Comparison of ENCODE assay signal across 8 cellular contexts in the genomic region with DNA sequence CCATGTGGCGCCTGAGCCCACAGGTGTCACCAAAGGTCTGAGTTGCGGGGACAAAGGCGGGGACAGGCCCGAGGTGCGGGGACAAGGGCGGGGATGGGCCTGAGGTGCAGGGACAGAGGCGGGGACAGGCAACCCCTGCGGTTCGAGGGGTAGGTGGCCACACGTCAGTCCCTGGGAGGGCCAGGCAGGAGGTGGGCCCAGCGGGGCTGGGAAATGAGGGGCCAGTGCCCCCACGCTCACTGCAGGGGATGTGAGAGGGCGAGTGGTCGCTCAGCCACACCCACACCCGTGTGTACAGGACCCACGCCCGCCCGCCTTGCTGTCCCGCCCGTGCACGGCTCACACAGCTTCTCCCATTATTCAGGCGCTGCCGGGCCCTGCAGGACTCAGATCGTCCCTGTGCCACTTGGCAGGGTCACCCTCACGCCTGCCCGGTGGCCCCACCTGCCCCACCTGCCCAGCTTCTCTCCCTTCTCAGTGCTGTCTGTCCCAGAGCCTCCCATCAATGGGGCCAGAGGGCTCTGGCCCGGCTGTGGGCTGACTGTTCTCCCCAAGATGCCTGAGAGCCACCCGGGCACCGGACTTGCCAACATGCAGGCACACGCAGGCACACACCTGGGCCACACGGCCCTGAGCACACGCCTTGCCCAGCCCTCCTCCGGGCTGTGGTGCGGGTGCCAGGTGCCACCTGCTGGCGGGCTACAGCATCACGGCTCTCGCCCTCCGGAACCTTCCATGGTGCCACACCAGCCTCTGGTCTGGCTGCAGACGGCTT. TPM values are rescaled to one million over a fixed set of nuclear protein-coding genes. Genes with fewer than 3 reads are reported as not detected.
DNase-seq lines count a peak whose midpoint lies in the region; ATAC-seq and TF ChIP-seq lines count a peak whose summit lies in the region.

No MANE protein-coding gene starts in this region.

- peak; percentile 57 for ATAC-seq in PC-3

- H3K9ac ChIP-seq in PC-3 (ENCODE audit: low read length) = peak overlapping the region; percentile 99

- WGBS in suprapubic skin = 14% methylated on average over 15 of the region's 39 CpGs

- H3F3A ChIP-seq in PC-3 (ENCODE audit: low read length, unreplicated experiment) = no peaks in the 10 kb centered on the region

- DNase-seq in SIG-M5 treated with dmso at 0.1 percent for 504 hours (lab: John Stamatoyannopoulos, UW; ENCODE audit: unreplicated experiment) = peak; percentile 38
- DNase-seq in SIG-M5 (lab: John Stamatoyannopoulos, UW) = no peak
- peak; percentile 47 for DNase-seq in Jurkat, Clone E6-1 (ENCODE audit: low read depth, low spot score)
- peak; percentile 87 for DNase-seq in PC-3
- peak; percentile 81 to 86 for DNase-seq in activated T-cell treated with anti-CD3 and anti-CD28 coated beads, Interleukin-2, amount 50 U/mL, for 48 hours
- DNase-seq in fibroblast of pulmonary artery (ENCODE audit: low read depth) = peak; percentile 65
- peak in 1 of 2 donors; percentile 67 for DNase-seq in suprapubic skin (ENCODE audit: low spot score in 2 of 2)

- peak; percentile 88 for TF ChIP-seq CTCF in PC-3 (conservative IDR thresholded peaks at IDR 0.05; ENCODE audit: low read depth, low read length)
- peak; percentile 85 for TF ChIP-seq CTCF in fibroblast of pulmonary artery (IDR thresholded peaks at IDR 0.05; ENCODE audit: low read length, missing control alignments)
- peak; percentile 48 for TF ChIP-seq CTCF in neutrophil (IDR thresholded peaks at IDR 0.05)
- peak; percentile 76 to 84 for TF ChIP-seq CTCF in suprapubic skin (IDR thresholded peaks at IDR 0.05)

- H3K27ac ChIP-seq in PC-3 (ENCODE audit: low read length) (peak overlapping the region; percentile 99), neutrophil (no peak overlapping the region), suprapubic skin (no peak overlapping the region)

- no peak for TF ChIP-seq POLR2A in suprapubic skin (IDR thresholded peaks at IDR 0.05)

- CTCF ChIA-PET in PC-3 (lab: Charles Lee) = interaction anchor here (0.9 kb wide), 1 partner anchor 181 kb away, joined by 5 read pairs; no protein-coding TSS in a partner anchor

- H3K9me2 ChIP-seq in PC-3 (replicated peaks; ENCODE audit: low read length) = no peaks in the 10 kb centered on the region

- H3K36me3 ChIP-seq in PC-3 (ENCODE audit: low read depth, low read length) (no peaks in the 10 kb centered on the region), neutrophil (no peaks in the 10 kb centered on the region), suprapubic skin (no peaks in the 10 kb centered on the region)

- no peaks in the 10 kb centered on the region for H4K20me1 ChIP-seq in PC-3 (ENCODE audit: low read length)

- peak overlapping the region; percentile 5; the same call in 1 of the 2 replicates for H3K4me2 ChIP-seq in PC-3 (ENCODE audit: low read length)

- H3K4me1 ChIP-seq in PC-3 (ENCODE audit: insufficient read depth, low read length) = peaks cover 40% of the 10 kb centered on the region
- H3K4me1 ChIP-seq in neutrophil (ENCODE audit: control insufficient read depth in 1 of 2, insufficient read depth in 1 of 2, low read depth in 1 of 2, low read length in 1 of 2) = peaks cover 24 to 36% of the 10 kb centered on the region in 2 experiments
- H3K4me1 ChIP-seq in suprapubic skin = peaks cover 17% of the 10 kb centered on the region

- intact Hi-C loops in PC-3 (cut with micrococcal nuclease) = loop anchor here (5.0 kb wide), 1 partner anchor 208 kb away; a partner anchor contains a TSS

- no TSS peak for BruUV-seq in PC-3 (replicated peaks; lab: Mats Ljungman, UMichigan)

- no peak for TF ChIP-seq EP300 in suprapubic skin (IDR thresholded peaks at IDR 0.05)

- POLR2A ChIA-PET in PC-3 (lab: Charles Lee; ENCODE audit: unreplicated experiment) = no interaction called here

- no peak overlapping the region for H3K4me3 ChIP-seq in Jurkat, Clone E6-1 (ENCODE audit: low read length)
- H3K4me3 ChIP-seq in PC-3 (ENCODE audit: low read length) = no peak overlapping the region
- H3K4me3 ChIP-seq in fibroblast of pulmonary artery (replicated peaks; ENCODE audit: low read depth, low read length) = no peak overlapping the region
- no peak overlapping the region for H3K4me3 ChIP-seq in neutrophil (ENCODE audit: low read depth in 1 of 2, low read length in 1 of 2)
- no peak overlapping the region for H3K4me3 ChIP-seq in suprapubic skin

- peak overlapping the region; percentile 5; the same call in 1 of the 2 replicates for H2AFZ ChIP-seq in PC-3 (ENCODE audit: low read length)

- H3K9me3 ChIP-seq in PC-3 (ENCODE audit: low read length) = no peaks in the 10 kb centered on the region
- no peaks in the 10 kb centered on the region for H3K9me3 ChIP-seq in neutrophil
- no peaks in the 10 kb centered on the region for H3K9me3 ChIP-seq in suprapubic skin

- H3K27me3 ChIP-seq in PC-3 (ENCODE audit: low read length) = no peaks in the 10 kb centered on the region
- no peaks in the 10 kb centered on the region for H3K27me3 ChIP-seq in neutrophil
- peaks cover 30% of the 10 kb centered on the region for H3K27me3 ChIP-seq in suprapubic skin

- H3K79me2 ChIP-seq in PC-3 (ENCODE audit: low read length) = no peaks in the 10 kb centered on the region

RNA-seq across cellular contexts. Expression of a gene that starts 14.2 kb away (rescaled TPM):
- not detected for polyA plus RNA-seq in Jurkat, Clone E6-1 (2012; ENCODE audit: insufficient read depth, insufficient read length)
- total RNA-seq in PC-3 (2014; rRNA removed) (0.18 and 0.23 TPM in 2 replicates), suprapubic skin (under 1 TPM in 1 of 4 donors, not detected in 3; 0.04 TPM)

RNA-seq across cellular contexts. Expression of a gene that starts 23.9 kb away (rescaled TPM):
- not detected for polyA plus RNA-seq in Jurkat, Clone E6-1 (2012; ENCODE audit: insufficient read depth, insufficient read length)
- total RNA-seq in PC-3 (2014; rRNA removed) (0.26 and 0.40 TPM in 2 replicates), suprapubic skin (under 1 TPM; 0.05 to 0.17 (median 0.12) TPM)
